5 cellular contexts compared by ENCODE assay signal in genomic region chr7:45164239-45164638, GRCh38. TPM values are rescaled to one million over a fixed set of nuclear protein-coding genes. Genes with fewer than 3 reads are reported as not detected.
"Had no signal": no experiment of that assay in that cellular context is flagged by ENCODE, and none has a peak within 500 bp of the region (broad histone marks: within the 10 kb centered on the region; RNA-seq: fewer than 3 reads in every experiment).

No MANE protein-coding gene starts in this region.

RNA-seq across cellular contexts. Expression of gene RAMP3, which starts 6.6 kb away (rescaled TPM):
- total RNA-seq: HepG2, HT-29, IMR-90, NCI-H460, SJCRH30 had no signal
- polyA plus RNA-seq: HepG2, IMR-90 had no signal
